Comparison of ENCODE assay signal across 20 cellular contexts in the genomic region with DNA sequence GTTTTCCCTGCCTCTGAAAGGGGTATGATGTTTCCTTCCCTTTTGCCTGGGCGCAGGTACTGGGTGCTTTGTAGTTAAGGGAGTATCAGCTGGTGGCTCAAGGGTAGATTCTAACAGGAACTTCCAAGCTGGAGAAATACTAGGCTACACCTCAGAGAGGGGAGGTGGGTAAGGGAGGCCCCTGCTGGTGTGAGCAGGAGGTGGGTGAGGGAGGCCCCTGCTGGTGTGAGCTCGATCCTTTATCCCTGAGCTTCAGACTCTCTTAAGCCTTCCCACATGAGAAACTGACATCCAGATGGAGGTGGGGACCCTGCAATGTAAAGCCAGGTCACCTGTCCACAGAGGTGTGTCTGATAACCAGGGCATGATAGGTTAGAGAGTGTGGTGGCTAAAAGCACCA. TPM values are rescaled to one million over a fixed set of nuclear protein-coding genes. Genes with fewer than 3 reads are reported as not detected.
"Had no signal": no experiment of that assay in that cellular context is flagged by ENCODE, and none has a peak within 500 bp of the region (broad histone marks: within the 10 kb centered on the region; RNA-seq: fewer than 3 reads in every experiment).

No MANE protein-coding gene starts in this region.

- H3K27me3 ChIP-seq: cardiac muscle cell, right atrium auricular region, thyroid gland, uterus had no signal

- H3K4me3 Mint-ChIP-seq: activated naive CD4-positive, alpha-beta T cell treated with anti-CD3 and anti-CD28 coated beads for 36 hours; activated T-helper 17 cell treated with anti-CD3 and anti-CD28 coated beads, Interleukin-2, amount 50 U/mL, for 72 hours; nephron; stimulated activated naive B cell treated with anti-CD40 and anti-IgM and Interleukin-4, amounts not matched to agents 10 μg/mL and 1 μg/mL and 100 μg/mL, for 72 hours; T-helper 2 cell treated with Interferon-gamma antibody and Interleukin-4, amounts not matched to agents 5 μg/mL and 100 μg/mL, for 36 hours had no signal

- H3K9me3 ChIP-seq: esophagus squamous epithelium, right atrium auricular region, thyroid gland, uterus had no signal

- ATAC-seq: activated T-helper 17 cell treated with anti-CD3 and anti-CD28 coated beads, Interleukin-2, amount 50 U/mL, for 72 hours; stimulated activated naive B cell treated with anti-CD40 and anti-IgM and Interleukin-4, amounts not matched to agents 10 μg/mL and 1 μg/mL and 100 μg/mL, for 72 hours had no signal

- H3K36me3 Mint-ChIP-seq: stimulated activated naive B cell treated with anti-CD40 and anti-IgM and Interleukin-4, amounts not matched to agents 10 μg/mL and 1 μg/mL and 100 μg/mL, for 72 hours had no signal

- H3K4me1 Mint-ChIP-seq: activated T-helper 17 cell treated with anti-CD3 and anti-CD28 coated beads, Interleukin-2, amount 50 U/mL, for 72 hours; nephron; stimulated activated naive B cell treated with anti-CD40 and anti-IgM and Interleukin-4, amounts not matched to agents 10 μg/mL and 1 μg/mL and 100 μg/mL, for 72 hours had no signal

- DNase-seq: activated CD4-positive, CD25-positive, alpha-beta regulatory T cell treated with anti-CD3 and anti-CD28 coated beads, Interleukin-2, amount 50 U/mL, for 72 hours; activated naive CD4-positive, alpha-beta T cell treated with anti-CD3 and anti-CD28 coated beads for 36 hours; esophagus squamous epithelium; foreskin fibroblast; hippocampal formation; nucleus accumbens; stimulated activated CD4-positive, alpha-beta T cell treated with anti-CD3 and anti-CD28 coated beads, Interleukin-15, amount 100 ng/mL, for 24 hours; stimulated activated CD4-positive, alpha-beta T cell treated with anti-CD3 and anti-CD28 coated beads, Interleukin-4, amount 100 ng/mL, for 1 hour; stimulated activated naive B cell treated with anti-CD40 and anti-IgM and Interleukin-4, amounts not matched to agents 10 μg/mL and 1 μg/mL and 100 μg/mL, for 72 hours; thyroid gland; uterus had no signal

- H3K9me3 Mint-ChIP-seq: activated naive CD4-positive, alpha-beta T cell treated with anti-CD3 and anti-CD28 coated beads for 36 hours; activated T-helper 17 cell treated with anti-CD3 and anti-CD28 coated beads, Interleukin-2, amount 50 U/mL, for 72 hours; nephron; stimulated activated naive B cell treated with anti-CD40 and anti-IgM and Interleukin-4, amounts not matched to agents 10 μg/mL and 1 μg/mL and 100 μg/mL, for 72 hours; T-helper 2 cell treated with Interferon-gamma antibody and Interleukin-4, amounts not matched to agents 5 μg/mL and 100 μg/mL, for 36 hours had no signal

- H3K27ac ChIP-seq: cardiac muscle cell, esophagus squamous epithelium, right atrium auricular region, skin epidermis, thyroid gland, uterus had no signal

- H3K4me3 ChIP-seq: cardiac muscle cell, esophagus squamous epithelium, right atrium auricular region, skin epidermis, thyroid gland, uterus had no signal

- H3K36me3 ChIP-seq: cardiac muscle cell, esophagus squamous epithelium, right atrium auricular region, thyroid gland, uterus had no signal

- H3K4me1 ChIP-seq: esophagus squamous epithelium, right atrium auricular region, thyroid gland, uterus had no signal

- H3K27ac Mint-ChIP-seq: activated naive CD4-positive, alpha-beta T cell treated with anti-CD3 and anti-CD28 coated beads for 36 hours; activated T-helper 17 cell treated with anti-CD3 and anti-CD28 coated beads, Interleukin-2, amount 50 U/mL, for 72 hours; nephron; stimulated activated naive B cell treated with anti-CD40 and anti-IgM and Interleukin-4, amounts not matched to agents 10 μg/mL and 1 μg/mL and 100 μg/mL, for 72 hours; T-helper 2 cell treated with Interferon-gamma antibody and Interleukin-4, amounts not matched to agents 5 μg/mL and 100 μg/mL, for 36 hours had no signal

RNA-seq across cellular contexts. Expression of a gene that starts 32.1 kb away (rescaled TPM):
- total RNA-seq: activated naive CD4-positive, alpha-beta T cell treated with anti-CD3 and anti-CD28 coated beads for 36 hours; activated T-helper 17 cell treated with anti-CD3 and anti-CD28 coated beads, Interleukin-2, amount 50 U/mL, for 72 hours; astrocyte; cardiac muscle cell; esophagus squamous epithelium; posterior vena cava; right atrium auricular region; thyroid gland; uterus had no signal
- polyA plus RNA-seq: adipose tissue, cardiac muscle cell had no signal
